Comparison of ENCODE assay signal across 1 cellular context in the genomic region with DNA sequence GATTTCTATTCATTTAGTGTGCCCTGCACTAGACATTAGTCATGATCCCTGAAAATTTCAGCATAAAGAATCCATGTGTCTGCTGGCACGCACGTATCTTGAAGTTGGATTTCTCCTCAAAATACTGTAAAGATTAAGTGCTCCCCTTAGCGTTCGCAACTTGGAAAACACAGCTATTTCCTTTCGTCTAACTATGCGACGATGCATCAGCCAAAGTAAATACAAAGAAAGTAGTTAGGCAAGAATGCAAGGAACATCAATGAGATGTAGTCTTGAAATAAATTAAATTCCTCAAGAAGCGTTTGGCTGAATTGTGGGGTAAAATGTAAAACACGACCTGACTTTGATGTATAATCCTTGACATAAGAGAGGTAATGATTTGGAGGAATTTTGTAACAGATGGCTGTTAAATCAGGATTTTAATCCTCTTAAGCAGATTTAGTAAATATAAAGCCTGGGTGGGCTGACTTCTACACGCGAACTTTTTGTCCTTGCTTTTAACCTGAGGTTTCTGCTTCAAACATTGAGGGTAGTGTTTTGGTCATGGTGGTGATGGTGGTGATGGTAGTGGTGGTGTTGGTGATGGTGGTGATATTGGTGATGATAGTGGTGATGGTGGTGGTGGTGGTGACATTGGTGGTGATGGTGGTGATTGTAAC.
TF ChIP-seq lines count a peak whose summit lies in the region.

No MANE protein-coding gene starts in this region.

TF ChIP-seq in H1, 55 proteins besides CTCF, POLR2A, EP300 and RAD21:
- TF ChIP-seq CEBPB (IDR thresholded peaks at IDR 0.05; ENCODE audit: low read depth, low read length): no peak
- TF ChIP-seq CBX8 (IDR thresholded peaks at IDR 0.05; ENCODE audit: borderline replicate concordance, low read depth, low read length): no peak
- TF ChIP-seq KDM4A (IDR thresholded peaks at IDR 0.05; ENCODE audit: low read depth, low read length, severe bottlenecking): no peak
- no peak for TF ChIP-seq CBX5 (IDR thresholded peaks at IDR 0.05; ENCODE audit: low read depth, low read length)
- no peak for TF ChIP-seq BCL11A (IDR thresholded peaks at IDR 0.05; ENCODE audit: low read depth in 2 of 2, low read length in 2 of 2)
- TF ChIP-seq TAF1 (IDR thresholded peaks at IDR 0.05; ENCODE audit: low read depth, low read length): no peak
- TF ChIP-seq ATF2 (IDR thresholded peaks at IDR 0.05; ENCODE audit: low read length): no peak
- TF ChIP-seq PHF8 (conservative IDR thresholded peaks at IDR 0.05; ENCODE audit: low read depth, low read length): no peak
- TF ChIP-seq ASH2L (IDR thresholded peaks at IDR 0.05; ENCODE audit: low read length): no peak
- TF ChIP-seq RNF2 (IDR thresholded peaks at IDR 0.05; ENCODE audit: borderline replicate concordance, low read depth, low read length, missing control alignments, poor library complexity, severe bottlenecking): no peak
- no peak for TF ChIP-seq SP4 (IDR thresholded peaks at IDR 0.05; ENCODE audit: low read length)
- TF ChIP-seq KDM1A (IDR thresholded peaks at IDR 0.05; ENCODE audit: borderline replicate concordance, low read length): no peak
- no peak for TF ChIP-seq SP1 (IDR thresholded peaks at IDR 0.05; ENCODE audit: low read depth, low read length)
- no peak for TF ChIP-seq JUND (IDR thresholded peaks at IDR 0.05; ENCODE audit: low read length)
- TF ChIP-seq RBBP5 (IDR thresholded peaks at IDR 0.05; ENCODE audit: borderline replicate concordance, low read depth, low read length): no peak
- TF ChIP-seq EZH2 (IDR thresholded peaks at IDR 0.05; ENCODE audit: low read depth, low read length, severe bottlenecking): no peak
- TF ChIP-seq CHD7 (IDR thresholded peaks at IDR 0.05; ENCODE audit: insufficient replicate concordance, low read length): no peak
- no peak for TF ChIP-seq KDM5A (IDR thresholded peaks at IDR 0.05; ENCODE audit: low read length)
- no peak for TF ChIP-seq RXRA (IDR thresholded peaks at IDR 0.05; ENCODE audit: insufficient read depth, low read depth, low read length)
